Comparison of ENCODE assay signal across 12 cellular contexts in the genomic region with DNA sequence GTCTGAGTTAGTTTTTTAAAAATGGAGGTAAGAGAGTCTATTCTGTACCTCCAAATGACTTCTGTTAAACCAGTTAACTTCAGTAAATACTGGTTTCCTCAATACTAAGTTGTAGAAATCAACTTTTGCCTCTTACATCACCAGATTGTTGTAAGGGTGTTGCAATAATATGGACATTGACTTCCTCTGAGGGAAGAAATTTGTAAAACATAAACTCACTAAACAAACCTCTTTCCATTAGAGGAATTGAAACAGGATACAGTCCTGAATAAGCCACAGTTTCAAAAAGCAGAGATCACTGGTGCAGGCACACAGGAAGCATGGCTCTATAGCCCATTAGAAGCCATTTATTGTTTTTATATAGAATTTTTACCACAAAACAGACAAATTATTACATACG. TPM values are rescaled to one million over a fixed set of nuclear protein-coding genes. Genes with fewer than 3 reads are reported as not detected.
A peak's percentile ranks its signal among the peaks of the same experiment; 100 is the strongest.
DNase-seq lines count a peak whose midpoint lies in the region; ATAC-seq and TF ChIP-seq lines count a peak whose summit lies in the region.
"Had no signal": no experiment of that assay in that cellular context is flagged by ENCODE, and none has a peak within 500 bp of the region (broad histone marks: within the 10 kb centered on the region; RNA-seq: fewer than 3 reads in every experiment).

No MANE protein-coding gene starts in this region.

- ATAC-seq in GM18498 (IDR thresholded peaks at IDR 0.05; ENCODE audit: unreplicated experiment) = peak; percentile 87
- ATAC-seq in GM21825 (IDR thresholded peaks at IDR 0.05; ENCODE audit: unreplicated experiment) = peak; percentile 89
- ATAC-seq in HG03565 (IDR thresholded peaks at IDR 0.05; ENCODE audit: unreplicated experiment) = peak; percentile 82
- ATAC-seq in T-cell (replicated peaks in 1 of 4) = no peak
- ATAC-seq in PC-3 = no peak
- no peak for ATAC-seq in naive thymus-derived CD8-positive, alpha-beta T cell
- ATAC-seq: activated CD4-positive, CD25-positive, alpha-beta regulatory T cell treated with anti-CD3 and anti-CD28 coated beads, Interleukin-2, amount 50 U/mL, for 24 hours had no signal

- no peaks in the 10 kb centered on the region for H4K20me1 ChIP-seq in PC-3 (ENCODE audit: low read length)

- no peaks in the 10 kb centered on the region for H3K79me2 ChIP-seq in PC-3 (ENCODE audit: low read length)

- peaks cover 14% of the 10 kb centered on the region for H3K27me3 ChIP-seq in PC-3 (ENCODE audit: low read length)

- no peak overlapping the region for H3K27ac Mint-ChIP-seq in T-cell
- no peak overlapping the region for H3K27ac Mint-ChIP-seq in naive thymus-derived CD8-positive, alpha-beta T cell
- H3K27ac Mint-ChIP-seq in mesothelial cell of epicardium = no peak overlapping the region

- H3K9me3 Mint-ChIP-seq in T-cell (no peaks in the 10 kb centered on the region), mesothelial cell of epicardium (no peaks in the 10 kb centered on the region)
- H3K9me3 Mint-ChIP-seq in naive thymus-derived CD8-positive, alpha-beta T cell = no peaks in the 10 kb centered on the region

- no peak for TF ChIP-seq CTCF in fibroblast of the aortic adventitia (IDR thresholded peaks at IDR 0.05; ENCODE audit: insufficient read depth, low read length)
- TF ChIP-seq CTCF in PC-3 (conservative IDR thresholded peaks at IDR 0.05; ENCODE audit: low read depth, low read length) = no peak
- TF ChIP-seq CTCF in mesothelial cell of epicardium (IDR thresholded peaks at IDR 0.05; ENCODE audit: unreplicated experiment) = no peak

- no peak overlapping the region for H3K4me2 ChIP-seq in PC-3 (ENCODE audit: low read length)

- POLR2A ChIA-PET in T-cell (lab: Charles Lee) (no interaction called here), PC-3 (lab: Charles Lee; ENCODE audit: unreplicated experiment) (no interaction called here)
- POLR2A ChIA-PET in naive thymus-derived CD8-positive, alpha-beta T cell (lab: Charles Lee) = no interaction called here

- DNase-seq in fibroblast of the aortic adventitia (ENCODE audit: low read depth) = peak; percentile 52
- no peak for DNase-seq in T-cell
- DNase-seq in PC-3 = no peak
- no peak for DNase-seq in naive thymus-derived CD8-positive, alpha-beta T cell
- DNase-seq in mesothelial cell of epicardium (ENCODE audit: low spot score in 2 of 2, unreplicated experiment in 2 of 2) = no peak
- DNase-seq: midbrain, NCI-H526 treated with DMSO at 0.1 percent for 48 hours had no signal

- peaks cover 0 to 5% of the 10 kb centered on the region in 2 donors for H3K27me3 Mint-ChIP-seq in T-cell
- H3K27me3 Mint-ChIP-seq in naive thymus-derived CD8-positive, alpha-beta T cell = peaks cover 1 to 18% (median 3%) of the 10 kb centered on the region in 5 donors
- H3K27me3 Mint-ChIP-seq in mesothelial cell of epicardium (ENCODE audit: low read depth) = no peaks in the 10 kb centered on the region

- H3K4me3 Mint-ChIP-seq in T-cell (no peak overlapping the region), mesothelial cell of epicardium (no peak overlapping the region)
- H3K4me3 Mint-ChIP-seq in naive thymus-derived CD8-positive, alpha-beta T cell = no peak overlapping the region

- H3K9ac ChIP-seq in PC-3 (ENCODE audit: low read length) = no peak overlapping the region

- CTCF ChIA-PET in T-cell (lab: Charles Lee) (interaction anchor here in 1 of 2 donors (1.2 kb wide), 1 partner anchor 608 kb away, joined by 3 read pairs; no protein-coding TSS in a partner anchor), PC-3 (lab: Charles Lee) (no interaction called here)

- H3K4me1 ChIP-seq in PC-3 (ENCODE audit: insufficient read depth, low read length) = no peaks in the 10 kb centered on the region

- H3K4me3 ChIP-seq in fibroblast of the aortic adventitia (ENCODE audit: low read depth, low read length) = no peak overlapping the region
- no peak overlapping the region for H3K4me3 ChIP-seq in PC-3 (ENCODE audit: low read length)

- H3F3A ChIP-seq in PC-3 (ENCODE audit: low read length, unreplicated experiment) = no peaks in the 10 kb centered on the region

- BruUV-seq in PC-3 (replicated peaks; lab: Mats Ljungman, UMichigan) = no TSS peak

- intact Hi-C loops in PC-3 (cut with micrococcal nuclease) = no loop called here

- no peak overlapping the region for H3K27ac ChIP-seq in PC-3 (ENCODE audit: low read length)
- H3K27ac ChIP-seq: epithelial cell of prostate had no signal

- no peaks in the 10 kb centered on the region for H3K9me3 ChIP-seq in PC-3 (ENCODE audit: low read length)

- H3K4me1 Mint-ChIP-seq in T-cell = no peaks in the 10 kb centered on the region
- H3K4me1 Mint-ChIP-seq in naive thymus-derived CD8-positive, alpha-beta T cell = peaks cover 0 to 7% (median 0%) of the 10 kb centered on the region in 4 donors
- H3K4me1 Mint-ChIP-seq in mesothelial cell of epicardium = no peaks in the 10 kb centered on the region

- no peaks in the 10 kb centered on the region for H3K36me3 Mint-ChIP-seq in T-cell
- no peaks in the 10 kb centered on the region for H3K36me3 Mint-ChIP-seq in naive thymus-derived CD8-positive, alpha-beta T cell
- no peaks in the 10 kb centered on the region for H3K36me3 Mint-ChIP-seq in mesothelial cell of epicardium

- no peak overlapping the region for H2AFZ ChIP-seq in PC-3 (ENCODE audit: low read length)

- no peaks in the 10 kb centered on the region for H3K9me2 ChIP-seq in PC-3 (replicated peaks; ENCODE audit: low read length)

- H3K36me3 ChIP-seq in PC-3 (ENCODE audit: low read depth, low read length) = no peaks in the 10 kb centered on the region

RNA-seq across cellular contexts. Expression of a gene that starts 32.7 kb away (rescaled TPM):
- total RNA-seq in fibroblast of the aortic adventitia (ENCODE audit: low replicate concordance) (not detected in 2 replicates), T-cell (not detected), PC-3 (2014; rRNA removed) (not detected in 2 replicates), mesothelial cell of epicardium (5.7 to 6.2 TPM (median 5.9 TPM) in 3 replicates)
- not detected for total RNA-seq in naive thymus-derived CD8-positive, alpha-beta T cell
- not detected for polyA plus RNA-seq in naive thymus-derived CD8-positive, alpha-beta T cell

Comparison
In these comparisons a context has a peak if more than half of its experiments do, and no peak if none do; other contexts are left out.
1. ATAC-seq: peak in GM18498 (single experiment), GM21825 (single experiment) and HG03565 (single experiment); none in T-cell (0 of 4), PC-3 (single experiment) and naive thymus-derived CD8-positive, alpha-beta T cell (0 of 2).